ENCODE assay signal across 24 cellular contexts in the genomic region with DNA sequence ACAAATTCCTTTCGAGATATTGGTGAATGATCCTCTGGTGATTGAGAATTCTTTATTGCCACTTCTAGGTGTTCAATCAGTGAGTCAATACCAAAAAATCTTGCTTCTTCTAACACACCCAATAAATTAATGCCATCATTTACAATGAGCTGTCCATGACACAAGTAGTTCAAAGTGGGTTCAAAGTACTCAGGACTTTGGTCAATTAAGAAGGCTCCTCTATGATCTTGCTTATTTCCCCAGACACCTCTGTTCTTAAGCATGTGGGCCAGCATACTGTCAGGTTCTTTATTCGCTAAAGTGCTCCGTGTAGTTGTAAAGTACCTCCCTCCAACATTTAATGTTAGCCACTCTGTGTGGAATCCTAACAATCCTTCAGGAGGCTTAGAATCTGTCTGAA.
DNase-seq lines count a peak whose midpoint lies in the region; ATAC-seq, FAIRE-seq and TF ChIP-seq lines count a peak whose summit lies in the region.
"Had no signal": no experiment of that assay in that cellular context is flagged by ENCODE, and none has a peak within 500 bp of the region (broad histone marks: within the 10 kb centered on the region; RNA-seq: fewer than 3 reads in every experiment).

No MANE protein-coding gene starts in this region.

- POLR2A ChIA-PET in HCT116 (lab: Charles Lee): no interaction called here

- DNase-seq in HCT116 (ENCODE audit: low read depth, low spot score): peak; percentile 80
- DNase-seq in small intestine: peak; percentile 71
- DNase-seq in posterior vena cava (ENCODE audit: low spot score): no peak
- no peak for DNase-seq in activated gamma-delta T cell (lab: John Stamatoyannopoulos, UW)
- DNase-seq in NCI-H1105 (lab: John Stamatoyannopoulos, UW): no peak
- DNase-seq: 8988T; ACHN; BE2C; C1 segment of cervical spinal cord; CD4-positive, alpha-beta memory T cell; CD4-positive, CD25-positive, alpha-beta regulatory T cell; CD8-positive, alpha-beta memory T cell; COR-L47; DMS 273 treated with DMSO at 0.1 percent for 48 hours; DMS153; DMS53; DMS79; DND-41; EL; GDM1 had no signal

- no peak for TF ChIP-seq CTCF in HCT116 (IDR thresholded peaks at IDR 0.05 in 2 of 3, conservative IDR thresholded peaks at IDR 0.05 in 1 of 3; ENCODE audit: borderline replicate concordance in 1 of 3, insufficient read depth in 1 of 3, low read depth in 2 of 3, low read length in 2 of 3)

- CTCF ChIA-PET in HCT116 (lab: Charles Lee): no interaction called here

- TF ChIP-seq POLR2A in HCT116 (IDR thresholded peaks at IDR 0.05; ENCODE audit: borderline replicate concordance, extremely low read depth, insufficient read depth, insufficient read length): no peak

- peak overlapping the region; percentile 52 for H3K4me2 ChIP-seq in HCT116 (ENCODE audit: low read length)
- H3K4me2 ChIP-seq: BLaER1 had no signal

- no peaks in the 10 kb centered on the region for H3K9me2 ChIP-seq in HCT116 (ENCODE audit: insufficient read depth)

- FAIRE-seq in small intestine (lab: Jason Lieb, UNC): no peak
- FAIRE-seq: GM12878, GM12892, GM18507 had no signal

- RAD21 ChIA-PET in HCT116 (lab: Charles Lee; ENCODE audit: low non-redundant PET in 1 of 2, low total read pairs in 2 of 2, uncharacterized antibody in 2 of 2, unreplicated experiment in 2 of 2): no interaction called here

- TF ChIP-seq RAD21 in HCT116 (IDR thresholded peaks at IDR 0.05; ENCODE audit: low read depth): no peak; the same call in 1 of the 2 replicates

- ATAC-seq in HCT116: peak; percentile 95
- ATAC-seq: GM12878 had no signal

- BruUV-seq in HCT116 (replicated peaks; lab: Mats Ljungman, UMichigan): no TSS peak

- peak overlapping the region; percentile 31; the same call in 1 of the 2 replicates for H3K9ac ChIP-seq in HCT116 (ENCODE audit: low read length)
- H3K9ac ChIP-seq: BLaER1 had no signal

- H4K20me1 ChIP-seq in HCT116 (ENCODE audit: insufficient read depth): no peaks in the 10 kb centered on the region
- H4K20me1 ChIP-seq: BLaER1 had no signal

- no peaks in the 10 kb centered on the region for H3K27me3 ChIP-seq in HCT116 (ENCODE audit: insufficient read depth, low read length)
- no peaks in the 10 kb centered on the region for H3K27me3 ChIP-seq in small intestine (ENCODE audit: control insufficient read depth in 2 of 2, insufficient read depth in 2 of 2, low read length in 2 of 2)
- H3K27me3 ChIP-seq: BE2C, BLaER1 had no signal

- H3K79me2 ChIP-seq in HCT116 (ENCODE audit: insufficient read depth, low read length): no peaks in the 10 kb centered on the region

- H3K36me3 ChIP-seq in HCT116 (ENCODE audit: control insufficient read depth in 1 of 2, insufficient read depth in 2 of 2, low read length in 2 of 2) (no peaks in the 10 kb centered on the region), small intestine (ENCODE audit: control insufficient read depth in 2 of 2, insufficient read depth in 2 of 2, low read length in 2 of 2) (no peaks in the 10 kb centered on the region)
- H3K36me3 ChIP-seq: BE2C had no signal

- 82 to 96% (median 85%) methylated on average over 3 of the region's 3 CpGs for WGBS in small intestine, 3 donors

- no peak overlapping the region for H2AFZ ChIP-seq in HCT116 (ENCODE audit: low read depth, low read length, poor library complexity, severe bottlenecking)

- intact Hi-C loops in HCT116 (cut with micrococcal nuclease): no loop called here
- intact Hi-C loops in posterior vena cava (cut with DNase I): no loop called here

- H3K4me3 ChIP-seq in HCT116 (replicated peaks in 1 of 2; ENCODE audit: low read depth in 1 of 2, low read length in 2 of 2) (peak overlapping the region in 1 of 2 experiments; percentile 3; a peak in 2 of 4 replicates), small intestine (ENCODE audit: low read depth in 1 of 2, low read length in 2 of 2) (no peak overlapping the region)
- H3K4me3 ChIP-seq: BLaER1, GM12878 had no signal

- H3K9me3 ChIP-seq in HCT116 (ENCODE audit: control insufficient read depth in 1 of 2, insufficient read depth in 1 of 2, low read depth in 1 of 2, low read length in 2 of 2) (no peaks in the 10 kb centered on the region), small intestine (ENCODE audit: control insufficient read depth, low read depth) (no peaks in the 10 kb centered on the region)
- H3K9me3 ChIP-seq: BE2C had no signal

- H3K4me1 ChIP-seq in HCT116 (ENCODE audit: control insufficient read depth in 1 of 2, insufficient read depth in 2 of 2, low read length in 2 of 2): peaks cover 32 to 40% of the 10 kb centered on the region in 2 experiments
- H3K4me1 ChIP-seq in small intestine (ENCODE audit: control insufficient read depth in 2 of 2, insufficient read depth in 1 of 2, low read depth in 1 of 2, low read length in 1 of 2): no peaks in the 10 kb centered on the region
- H3K4me1 ChIP-seq: BE2C, BLaER1 had no signal

- H3K27ac ChIP-seq in HCT116 (ENCODE audit: low read depth, low read length) (peak overlapping the region; percentile 69; the same call in 1 of the 2 replicates), small intestine (ENCODE audit: low read depth in 1 of 2, low read length in 1 of 2) (peak overlapping the region in 1 of 2 donors; percentile 3)
- H3K27ac ChIP-seq: BLaER1 had no signal

TF ChIP-seq in HCT116, 20 proteins besides CTCF, POLR2A, EP300 and RAD21:
- peak; percentile 63 for TF ChIP-seq JUND (IDR thresholded peaks at IDR 0.05)
- TF ChIP-seq FOSL1 (IDR thresholded peaks at IDR 0.05; ENCODE audit: low read depth): peak; percentile 69
- TF ChIP-seq EZH2 (IDR thresholded peaks at IDR 0.05): no peak
- TF ChIP-seq SP1 (IDR thresholded peaks at IDR 0.05; ENCODE audit: low read depth): peak; percentile 43; the same call in 1 of the 2 replicates
- no peak for TF ChIP-seq YY1 (IDR thresholded peaks at IDR 0.05; ENCODE audit: extremely low read depth, insufficient replicate concordance, low read depth, low read length)

Comparison
In these comparisons a context has a peak if more than half of its experiments do, and no peak if none do; other contexts are left out.
1. DNase-seq: peak in HCT116 (single experiment) and small intestine (single experiment); none in posterior vena cava (single experiment), activated gamma-delta T cell (single experiment) and NCI-H1105 (single experiment).